8 cellular contexts compared by ENCODE assay signal in the genomic region with DNA sequence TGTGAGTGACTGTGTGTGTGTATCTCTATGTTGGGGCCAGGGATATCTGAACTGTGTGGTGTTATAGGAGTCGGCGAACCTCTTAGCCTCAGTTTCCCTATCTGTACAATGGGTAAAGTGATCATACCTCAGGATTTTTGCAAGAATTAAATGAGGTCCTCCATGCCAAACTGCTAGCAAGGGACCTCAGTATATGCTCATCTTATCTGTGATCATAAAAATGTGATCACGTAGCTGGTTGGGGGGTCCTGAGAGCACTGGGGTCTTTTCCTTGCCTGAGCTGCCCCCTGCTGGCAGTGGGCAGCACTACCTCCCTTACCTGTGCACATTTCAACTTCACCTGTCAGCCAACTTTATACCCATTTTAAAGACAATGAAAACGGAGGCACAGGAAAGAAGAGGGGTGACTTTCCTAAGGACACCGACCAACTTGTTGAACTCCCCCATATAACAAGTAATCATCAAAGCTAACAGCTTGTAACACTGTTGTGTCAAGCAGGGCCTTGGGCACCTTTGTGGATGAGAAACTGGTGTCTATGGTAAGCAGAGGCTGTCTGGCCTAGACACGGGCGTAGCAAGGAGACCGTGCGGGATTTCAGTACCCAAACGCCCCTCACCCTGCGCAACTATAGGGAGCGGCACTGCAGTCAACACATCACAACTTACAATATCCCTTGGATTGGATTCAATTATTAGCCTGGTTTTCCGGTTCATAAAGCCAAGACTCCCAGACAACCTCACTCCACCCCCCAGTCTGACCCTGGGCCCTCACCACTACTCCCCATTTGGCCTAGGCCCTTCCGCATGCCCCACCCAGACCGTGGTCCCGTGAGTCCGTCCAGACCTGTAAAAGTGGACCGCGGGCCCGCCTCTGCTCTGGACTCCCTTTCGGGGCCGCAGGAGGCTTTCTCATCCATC. TPM values are rescaled to one million over a fixed set of nuclear protein-coding genes. Genes with fewer than 3 reads are reported as not detected.
DNase-seq lines count a peak whose midpoint lies in the region; ATAC-seq and TF ChIP-seq lines count a peak whose summit lies in the region.

No MANE protein-coding gene starts in this region.

- H3K9me2 ChIP-seq in OCI-LY1 (ENCODE audit: low read depth, low read length): no peaks in the 10 kb centered on the region

- peak overlapping the region; percentile 69 for H3K27ac ChIP-seq in OCI-LY1 (ENCODE audit: low read depth, low read length, poor library complexity, severe bottlenecking)
- peak overlapping the region; percentile 88 for H3K27ac ChIP-seq in iPS-18a (ENCODE audit: low read length)
- H3K27ac ChIP-seq in skeletal muscle tissue (ENCODE audit: low read depth, low read length): peak overlapping the region; percentile 92

- H2AFZ ChIP-seq in OCI-LY1 (ENCODE audit: low read length): no peak overlapping the region

- no peaks in the 10 kb centered on the region for H3K79me2 ChIP-seq in OCI-LY1 (ENCODE audit: insufficient read depth, low read length)

- ATAC-seq in HG03432 (IDR thresholded peaks at IDR 0.05; ENCODE audit: unreplicated experiment): no peak

- H3K9me3 ChIP-seq in OCI-LY1 (ENCODE audit: low read length) (no peaks in the 10 kb centered on the region), iPS-18a (ENCODE audit: control insufficient read depth, low read depth, low read length) (no peaks in the 10 kb centered on the region), skeletal muscle tissue (ENCODE audit: control insufficient read depth in 3 of 3, low read length in 3 of 3) (no peaks in the 10 kb centered on the region)

- H3K4me2 ChIP-seq in OCI-LY1 (ENCODE audit: low read length): peak overlapping the region; percentile 87

- H3K36me3 ChIP-seq in OCI-LY1 (ENCODE audit: insufficient read depth, low read length) (peaks cover 12% of the 10 kb centered on the region; the same call in 1 of the 2 replicates), iPS-18a (ENCODE audit: control insufficient read depth, low read depth, low read length) (peaks cover 13% of the 10 kb centered on the region), skeletal muscle tissue (ENCODE audit: control insufficient read depth in 3 of 3, insufficient read depth in 3 of 3, low read length in 3 of 3) (peaks cover 8 to 21% (median 13%) of the 10 kb centered on the region in 3 donors)

- no peaks in the 10 kb centered on the region for H4K20me1 ChIP-seq in OCI-LY1 (ENCODE audit: insufficient read depth, low read length)

- H3K4me1 ChIP-seq in OCI-LY1 (ENCODE audit: insufficient read depth, low read length, severe bottlenecking) (peaks cover 25% of the 10 kb centered on the region), iPS-18a (ENCODE audit: control insufficient read depth, low read depth, low read length) (no peaks in the 10 kb centered on the region), skeletal muscle tissue (ENCODE audit: control insufficient read depth in 3 of 3, insufficient read depth in 3 of 3, low read length in 3 of 3) (peaks cover 19 to 40% (median 24%) of the 10 kb centered on the region in 3 donors)

- TF ChIP-seq CTCF in GM12874 (IDR thresholded peaks at IDR 0.05; ENCODE audit: insufficient read depth, low read depth, low read length): peak; percentile 91
- peak; percentile 98 for TF ChIP-seq CTCF in OCI-LY1 (IDR thresholded peaks at IDR 0.05; ENCODE audit: low read length)

- no peaks in the 10 kb centered on the region for H3F3A ChIP-seq in OCI-LY1 (ENCODE audit: insufficient read depth, low read length)

- DNase-seq in AG08395 (ENCODE audit: low spot score): peak; percentile 49
- peak; percentile 58 for DNase-seq in astrocyte of the hippocampus (ENCODE audit: low read depth, low spot score)
- no peak for DNase-seq in AML-193 (lab: John Stamatoyannopoulos, UW)

- H3K27me3 ChIP-seq in OCI-LY1 (ENCODE audit: insufficient read depth, low read length) (no peaks in the 10 kb centered on the region), iPS-18a (ENCODE audit: control insufficient read depth, insufficient read depth, low read length) (no peaks in the 10 kb centered on the region), skeletal muscle tissue (ENCODE audit: control insufficient read depth in 3 of 3, insufficient read depth in 3 of 3, low read length in 3 of 3) (no peaks in the 10 kb centered on the region)

- H3K9ac ChIP-seq in OCI-LY1 (ENCODE audit: low read length) (peak overlapping the region; percentile 97), iPS-18a (ENCODE audit: low read length) (peak overlapping the region; percentile 91), skeletal muscle tissue (ENCODE audit: low read depth in 1 of 3, low read length in 3 of 3) (peak overlapping the region; percentile 93 to 98 (median 95))

- H3K4me3 ChIP-seq in OCI-LY1 (ENCODE audit: low read depth, low read length, poor library complexity, severe bottlenecking) (peak overlapping the region; percentile 91), iPS-18a (ENCODE audit: low read length) (peak overlapping the region; percentile 91), skeletal muscle tissue (ENCODE audit: low read length in 3 of 3) (peak overlapping the region; percentile 84 to 91 (median 90))

RNA-seq across cellular contexts. Expression of a gene that starts 1.2 kb away (rescaled TPM):
- 26.1 TPM for total RNA-seq in skeletal muscle tissue

RNA-seq across cellular contexts. Expression of a gene that starts 12.4 kb away (rescaled TPM):
- total RNA-seq in skeletal muscle tissue: 9.4 TPM

RNA-seq across cellular contexts. Expression of a gene that starts 31.4 kb away (rescaled TPM):
- 14.6 TPM for total RNA-seq in skeletal muscle tissue

RNA-seq across cellular contexts. Expression of a gene that starts 40.4 kb away (rescaled TPM):
- 27.1 TPM for total RNA-seq in skeletal muscle tissue

RNA-seq across cellular contexts. Expression of a gene that starts 58.2 kb away (rescaled TPM):
- under 0.01 TPM for total RNA-seq in skeletal muscle tissue

Comparison
In these comparisons a context has a peak if more than half of its experiments do, and no peak if none do; other contexts are left out.
1. DNase-seq: peak in AG08395 (single experiment) and astrocyte of the hippocampus (single experiment); none in AML-193 (0 of 2).
2. Peak in every context shown above with its lines, with median percentiles within 50 percentile points of each other: H3K27ac ChIP-seq, H3K4me3 ChIP-seq and H3K9ac ChIP-seq.